In the genomic region with DNA sequence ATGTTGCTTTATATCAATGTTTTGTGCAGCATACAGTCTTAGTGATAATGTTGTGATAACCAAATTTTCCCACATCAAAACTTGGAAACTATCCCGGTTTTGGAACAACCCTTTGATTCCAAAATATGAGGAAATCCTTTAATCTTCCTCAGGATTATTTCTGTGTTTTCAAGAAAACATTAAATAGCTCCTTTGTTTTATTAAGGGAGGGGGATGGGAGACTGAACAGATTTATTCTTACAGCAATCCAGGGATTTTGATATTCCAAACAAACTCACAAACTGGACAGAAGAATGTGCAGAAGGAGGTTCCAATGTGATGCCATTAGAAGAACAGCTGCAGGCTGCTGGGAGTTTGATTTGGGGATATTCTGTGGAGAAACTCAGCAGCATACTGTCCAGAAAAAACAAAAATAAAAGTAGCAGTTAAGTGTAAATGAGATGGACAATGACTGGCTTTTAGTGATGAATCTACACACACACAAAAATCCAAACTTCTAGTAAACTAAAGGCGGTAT, we compare ENCODE assay signal across 20 cellular contexts.
DNase-seq lines count a peak whose midpoint lies in the region; ATAC-seq, FAIRE-seq and TF ChIP-seq lines count a peak whose summit lies in the region.
"Had no signal": no experiment of that assay in that cellular context is flagged by ENCODE, and none has a peak within 500 bp of the region (broad histone marks: within the 10 kb centered on the region; RNA-seq: fewer than 3 reads in every experiment).

No MANE protein-coding gene starts in this region.

- H3K9ac ChIP-seq in SK-N-SH = no peak overlapping the region

- CTCF ChIA-PET in SK-N-SH (lab: Yijun Ruan, JAX) = interaction anchor here (0.6 to 6.3 kb wide), 6 partner anchors 11 to 196 kb away, joined by 3 to 63 read pairs (median 6); no protein-coding TSS in a partner anchor

- H3K4me1 ChIP-seq in SK-N-SH (ENCODE audit: control insufficient read depth in 1 of 2, insufficient read depth in 2 of 2, low read depth in 1 of 2, low read length in 1 of 2) (peaks cover 0 to 24% of the 10 kb centered on the region in 2 experiments; a peak in 2 of 4 replicates), small intestine (ENCODE audit: control insufficient read depth in 2 of 2, insufficient read depth in 1 of 2, low read depth in 1 of 2, low read length in 1 of 2) (no peaks in the 10 kb centered on the region), transverse colon (no peaks in the 10 kb centered on the region)

- POLR2A ChIA-PET in SK-N-SH (lab: Yijun Ruan, JAX) = interaction anchor here (1.2 kb wide), 1 partner anchor 44 kb away, joined by 3 read pairs; no protein-coding TSS in a partner anchor

- no peaks in the 10 kb centered on the region for H3F3A ChIP-seq in SK-N-SH (replicated peaks; ENCODE audit: insufficient read depth)

- H3K4me2 ChIP-seq in SK-N-SH = no peak overlapping the region

- no peaks in the 10 kb centered on the region for H3K36me3 ChIP-seq in SK-N-SH (replicated peaks in 1 of 2; ENCODE audit: control insufficient read depth in 1 of 2, insufficient read depth in 2 of 2, low read length in 1 of 2)
- no peaks in the 10 kb centered on the region for H3K36me3 ChIP-seq in small intestine (ENCODE audit: control insufficient read depth in 2 of 2, insufficient read depth in 2 of 2, low read length in 2 of 2)
- H3K36me3 ChIP-seq in transverse colon = no peaks in the 10 kb centered on the region

- H4K20me1 ChIP-seq in SK-N-SH (ENCODE audit: insufficient read depth) = no peaks in the 10 kb centered on the region

- intact Hi-C loops in transverse colon (cut with DNase I; ENCODE audit: low total_unique reads) = no loop called here

- H3K4me3 ChIP-seq in SK-N-SH (ENCODE audit: low read depth in 2 of 2, low read length in 1 of 2) (no peak overlapping the region), small intestine (ENCODE audit: low read depth in 1 of 2, low read length in 2 of 2) (no peak overlapping the region), transverse colon (no peak overlapping the region)

- no peak for TF ChIP-seq RAD21 in SK-N-SH (IDR thresholded peaks at IDR 0.05; ENCODE audit: low read length)

- ATAC-seq in SK-N-SH treated with all-trans-retinoic acid at 6 μM for 48 hours = no peak
- ATAC-seq in HG03442 (IDR thresholded peaks at IDR 0.05; ENCODE audit: unreplicated experiment) = no peak

- H3K9me2 ChIP-seq in SK-N-SH = no peaks in the 10 kb centered on the region

- DNase-seq in SK-N-SH = no peak
- DNase-seq in SK-N-DZ (ENCODE audit: low spot score) = peak; percentile 10
- peak; percentile 38 for DNase-seq in left kidney (ENCODE audit: low read depth, low spot score)
- DNase-seq in small intestine = peak; percentile 1
- DNase-seq in putamen (ENCODE audit: low spot score) = no peak
- no peak for DNase-seq in transverse colon
- DNase-seq: AML-193, DMS79 treated with DMSO at 0.1 percent for 48 hours, H7, HFFc6, IMR-90, NCI-H146, NCI-H446 treated with DMSO at 0.1 percent for 48 hours, SHP77 had no signal

- no peak for TF ChIP-seq POLR2A in transverse colon (IDR thresholded peaks at IDR 0.05)

- TF ChIP-seq CTCF in SK-N-SH (IDR thresholded peaks at IDR 0.05) (no peak), transverse colon (IDR thresholded peaks at IDR 0.05) (no peak)

- in situ Hi-C loops in transverse colon (cut with MboI; ENCODE audit: low pct_ligation_motif_present in 1 of 4, low pct_unique_long_range_greater_than_20kb in 1 of 4, low sequenced_read_pairs in 3 of 4) = no loop called here

- FAIRE-seq in small intestine (lab: Jason Lieb, UNC) = no peak
- FAIRE-seq: HTR-8/SVneo, RCC 7860 had no signal

- H2AFZ ChIP-seq in SK-N-SH (ENCODE audit: low read depth) = no peak overlapping the region; the same call in 1 of the 2 replicates

- WGBS in SK-N-SH (ENCODE audit: low lambda C conversion rate) = 11% methylated on average over 2 of the region's 2 CpGs
- WGBS in small intestine, 3 donors = 37 to 46% (median 39%) methylated on average over 2 of the region's 2 CpGs
- 49 to 50% methylated on average over 2 of the region's 2 CpGs for WGBS in transverse colon (ENCODE audit: low coverage in 1 of 2), 2 donors

- no peaks in the 10 kb centered on the region for H3K9me3 ChIP-seq in SK-N-SH
- H3K9me3 ChIP-seq in small intestine (ENCODE audit: control insufficient read depth, low read depth) = no peaks in the 10 kb centered on the region
- no peaks in the 10 kb centered on the region for H3K9me3 ChIP-seq in transverse colon

- no peaks in the 10 kb centered on the region for H3K79me2 ChIP-seq in SK-N-SH (ENCODE audit: insufficient read depth)

- peak overlapping the region in 1 of 2 experiments; percentile 95; a peak in 2 of 4 replicates for H3K27ac ChIP-seq in SK-N-SH (ENCODE audit: low read depth in 2 of 2, low read length in 1 of 2)
- no peak overlapping the region for H3K27ac ChIP-seq in small intestine (ENCODE audit: low read depth in 1 of 2, low read length in 1 of 2)
- no peak overlapping the region for H3K27ac ChIP-seq in transverse colon
- H3K27ac ChIP-seq: 22Rv1, C4-2B had no signal

- no peak for TF ChIP-seq EP300 in SK-N-SH (IDR thresholded peaks at IDR 0.05; ENCODE audit: borderline replicate concordance in 1 of 2, low read depth in 1 of 2, low read length in 1 of 2)
- no peak for TF ChIP-seq EP300 in transverse colon (IDR thresholded peaks at IDR 0.05; ENCODE audit: low read depth)

- H3K27me3 ChIP-seq in SK-N-SH (ENCODE audit: insufficient read depth) = no peaks in the 10 kb centered on the region; the same call in 1 of the 2 replicates
- H3K27me3 ChIP-seq in small intestine (ENCODE audit: control insufficient read depth in 2 of 2, insufficient read depth in 2 of 2, low read length in 2 of 2) = no peaks in the 10 kb centered on the region
- H3K27me3 ChIP-seq in transverse colon = no peaks in the 10 kb centered on the region

TF ChIP-seq in SK-N-SH, 30 proteins besides CTCF, POLR2A, EP300 and RAD21:
- TF ChIP-seq MXI1 (IDR thresholded peaks at IDR 0.05; ENCODE audit: low read depth, low read length) (no peak), NRF1 (IDR thresholded peaks at IDR 0.05; ENCODE audit: low read depth, low read length) (no peak), ZBTB33 (IDR thresholded peaks at IDR 0.05; ENCODE audit: borderline replicate concordance, low read depth) (no peak), TCF12 (IDR thresholded peaks at IDR 0.05) (no peak), FOXJ3 (CRISPR knock-in tag; IDR thresholded peaks at IDR 0.05) (no peak), GATA2 (CRISPR knock-in tag; IDR thresholded peaks at IDR 0.05) (peak; percentile 52)
- TF ChIP-seq, protein P1, sequence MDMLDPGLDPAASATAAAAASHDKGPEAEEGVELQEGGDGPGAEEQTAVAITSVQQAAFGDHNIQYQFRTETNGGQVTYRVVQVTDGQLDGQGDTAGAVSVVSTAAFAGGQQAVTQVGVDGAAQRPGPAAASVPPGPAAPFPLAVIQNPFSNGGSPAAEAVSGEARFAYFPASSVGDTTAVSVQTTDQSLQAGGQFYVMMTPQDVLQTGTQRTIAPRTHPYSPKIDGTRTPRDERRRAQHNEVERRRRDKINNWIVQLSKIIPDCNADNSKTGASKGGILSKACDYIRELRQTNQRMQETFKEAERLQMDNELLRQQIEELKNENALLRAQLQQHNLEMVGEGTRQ (IDR thresholded peaks at IDR 0.05; ENCODE audit: borderline replicate concordance, low read depth, low read length) = no peak

TF ChIP-seq in SK-N-SH treated with all-trans-retinoic acid at 6 μM for 48 hours, 23 proteins besides CTCF, POLR2A, EP300 and RAD21:
- TF ChIP-seq CSDC2 (CRISPR knock-in tag; IDR thresholded peaks at IDR 0.05) = no peak
- TF ChIP-seq CSRNP3 (CRISPR knock-in tag; IDR thresholded peaks at IDR 0.05) = no peak
- no peak for TF ChIP-seq SNAI2 (CRISPR knock-in tag; IDR thresholded peaks at IDR 0.05)
- TF ChIP-seq ESRRG (CRISPR knock-in tag; IDR thresholded peaks at IDR 0.05) = no peak
- TF ChIP-seq BACH2 (CRISPR knock-in tag; IDR thresholded peaks at IDR 0.05; ENCODE audit: borderline replicate concordance) = no peak
- TF ChIP-seq ZC3H10 (CRISPR knock-in tag; IDR thresholded peaks at IDR 0.05) = no peak
- TF ChIP-seq PATZ1 (CRISPR knock-in tag; IDR thresholded peaks at IDR 0.05; ENCODE audit: borderline replicate concordance) = no peak
- TF ChIP-seq ZNF565 (CRISPR knock-in tag; conservative IDR thresholded peaks at IDR 0.05; ENCODE audit: low read depth) = no peak
- TF ChIP-seq RARB (CRISPR knock-in tag; IDR thresholded peaks at IDR 0.05) = no peak
- no peak for TF ChIP-seq ZFP3 (CRISPR knock-in tag; IDR thresholded peaks at IDR 0.05)
- no peak for TF ChIP-seq TOX (CRISPR knock-in tag; IDR thresholded peaks at IDR 0.05; ENCODE audit: borderline replicate concordance)
- TF ChIP-seq GLIS3 (CRISPR knock-in tag; IDR thresholded peaks at IDR 0.05) = no peak
- no peak for TF ChIP-seq ARNTL (CRISPR knock-in tag; IDR thresholded peaks at IDR 0.05; ENCODE audit: borderline replicate concordance, low read depth)
- TF ChIP-seq OSR1 (CRISPR knock-in tag; IDR thresholded peaks at IDR 0.05) = no peak
- TF ChIP-seq ZNF70 (CRISPR knock-in tag; IDR thresholded peaks at IDR 0.05) = no peak

Comparison
In these comparisons a context has a peak if more than half of its experiments do, and no peak if none do; other contexts are left out.
1. DNase-seq: peak in SK-N-DZ (single experiment), left kidney (single experiment) and small intestine (single experiment); none in SK-N-SH (single experiment), putamen (single experiment) and transverse colon (single experiment).